8 cellular contexts compared by ENCODE assay signal in genomic region chr15:64067564-64068030, GRCh38. TPM values are rescaled to one million over a fixed set of nuclear protein-coding genes. Genes with fewer than 3 reads are reported as not detected.
DNase-seq lines count a peak whose midpoint lies in the region; ATAC-seq, FAIRE-seq and TF ChIP-seq lines count a peak whose summit lies in the region.

No MANE protein-coding gene starts in this region.

- H3K27me3 Mint-ChIP-seq in glutamatergic neuron (ENCODE audit: unreplicated experiment) = no peaks in the 10 kb centered on the region

- no peak overlapping the region for H3K4me3 Mint-ChIP-seq in glutamatergic neuron (ENCODE audit: unreplicated experiment)

- peak; percentile 78 for DNase-seq in GM10248 (ENCODE audit: extremely low spot score)
- DNase-seq in LoVo (ENCODE audit: low spot score) = peak; percentile 72
- peak; percentile 83 for DNase-seq in SK-MEL-5 (ENCODE audit: low read depth, low spot score)
- DNase-seq in activated naive CD4-positive, alpha-beta T cell treated with Interleukin-2 at 50 U/mL for 16 hours = peak; percentile 69
- peak; percentile 78 for DNase-seq in glutamatergic neuron
- DNase-seq in pons (ENCODE audit: low spot score) = peak; percentile 79
- peak; percentile 86 for DNase-seq in urothelium cell line (ENCODE audit: low spot score)

- CTCF ChIA-PET in GM10248 (lab: Yijun Ruan, JAX) = interaction anchor here (0.6 to 8.2 kb wide), 62 partner anchors 10 to 1020 kb away, joined by 3 to 104 read pairs (median 4); partner anchors contain the start of genes CIAO2A, DAPK2, FBXL22 and HERC1

- H3K9me3 Mint-ChIP-seq in glutamatergic neuron (ENCODE audit: unreplicated experiment) = no peaks in the 10 kb centered on the region

- peak; percentile 58 for FAIRE-seq in urothelium cell line (lab: Jason Lieb, UNC)

- POLR2A ChIA-PET in GM10248 (lab: Yijun Ruan, JAX) = no interaction called here

- in situ Hi-C loops in SK-MEL-5 (cut with HindIII; ENCODE audit: low pct_unique_long_range_greater_than_20kb, low sequenced_read_pairs) = no loop called here

- no peaks in the 10 kb centered on the region for H3K36me3 Mint-ChIP-seq in glutamatergic neuron (ENCODE audit: unreplicated experiment)

- no peak for ATAC-seq in HG03025 (IDR thresholded peaks at IDR 0.05; ENCODE audit: low FRiP score, unreplicated experiment)

- H3K4me1 Mint-ChIP-seq in glutamatergic neuron (ENCODE audit: low read depth, unreplicated experiment) = peaks cover 4% of the 10 kb centered on the region

- H3K27ac Mint-ChIP-seq in glutamatergic neuron (ENCODE audit: unreplicated experiment) = no peak overlapping the region

- TF ChIP-seq CTCF in GM10248 (IDR thresholded peaks at IDR 0.05; ENCODE audit: control extremely low read depth, extremely low read depth, low read depth, missing control alignments) = peak; percentile 70
- TF ChIP-seq CTCF in glutamatergic neuron (IDR thresholded peaks at IDR 0.05; ENCODE audit: partially characterized antibody, unreplicated experiment) = peak; percentile 81

RNA-seq across cellular contexts. Expression of gene DAPK2, which starts 21.3 kb away (rescaled TPM):
- total RNA-seq in SK-MEL-5 (2014; rRNA removed; shearing (Covaris generic)) = 0.69 and 2.3 TPM in 2 replicates
- 0.47 and 2.1 TPM in 2 replicates for polyA plus RNA-seq in SK-MEL-5 (2015; cell fraction: cytosol; rRNA removed)
- 0.41 and 2.2 TPM in 2 replicates for polyA plus RNA-seq in SK-MEL-5 (2015; cell fraction: nucleus; rRNA removed)
- total RNA-seq in glutamatergic neuron (ENCODE audit: unreplicated experiment) = 2.6 TPM

RNA-seq across cellular contexts. Expression of gene CIAO2A, which starts 26.0 kb away (rescaled TPM):
- 291 and 314 TPM in 2 replicates for total RNA-seq in SK-MEL-5 (2014; rRNA removed; shearing (Covaris generic))
- 197 and 253 TPM in 2 replicates for polyA plus RNA-seq in SK-MEL-5 (2015; cell fraction: cytosol; rRNA removed)
- 56.5 and 82.1 TPM in 2 replicates for polyA plus RNA-seq in SK-MEL-5 (2015; cell fraction: nucleus; rRNA removed)
- total RNA-seq in glutamatergic neuron (ENCODE audit: unreplicated experiment) = 35.5 TPM

RNA-seq across cellular contexts. Expression of gene SNX1, which starts 28.2 kb away (rescaled TPM):
- 75.5 and 94.4 TPM in 2 replicates for total RNA-seq in SK-MEL-5 (2014; rRNA removed; shearing (Covaris generic))
- 236 and 282 TPM in 2 replicates for polyA plus RNA-seq in SK-MEL-5 (2015; cell fraction: cytosol; rRNA removed)
- polyA plus RNA-seq in SK-MEL-5 (2015; cell fraction: nucleus; rRNA removed) = 256 and 261 TPM in 2 replicates
- 71.4 TPM for total RNA-seq in glutamatergic neuron (ENCODE audit: unreplicated experiment)
